7 cellular contexts compared by ENCODE assay signal in genomic region chr16:4963527-4963926, GRCh38. TPM values are rescaled to one million over a fixed set of nuclear protein-coding genes. Genes with fewer than 3 reads are reported as not detected.
"Had no signal": no experiment of that assay in that cellular context is flagged by ENCODE, and none has a peak within 500 bp of the region (broad histone marks: within the 10 kb centered on the region; RNA-seq: fewer than 3 reads in every experiment).

No MANE protein-coding gene starts in this region.

RNA-seq across cellular contexts. Expression of gene SEC14L5, which starts 5.4 kb away (rescaled TPM):
- total RNA-seq: kidney epithelial cell; natural killer cell treated with Interleukin-12 subunit alpha and Interleukin-12 subunit beta and Interleukin-15 and Interleukin-18, amount 100 ng/mL, for 72 hours; pulmonary artery endothelial cell; smooth muscle cell; ureter had no signal
- polyA plus RNA-seq: immature natural killer cell; naive thymus-derived CD4-positive, alpha-beta T cell; smooth muscle cell had no signal

RNA-seq across cellular contexts. Expression of gene PPL, which starts 26.6 kb away (rescaled TPM):
- total RNA-seq: naive thymus-derived CD4-positive, alpha-beta T cell; natural killer cell treated with Interleukin-12 subunit alpha and Interleukin-12 subunit beta and Interleukin-15 and Interleukin-18, amount 100 ng/mL, for 72 hours had no signal
